In genomic region chr10:12334186-12334530, GRCh38 we compare ENCODE assay signal across 11 cellular contexts. TPM values are rescaled to one million over a fixed set of nuclear protein-coding genes. Genes with fewer than 3 reads are reported as not detected.
DNase-seq lines count a peak whose midpoint lies in the region; ATAC-seq, FAIRE-seq and TF ChIP-seq lines count a peak whose summit lies in the region.
"Had no signal": no experiment of that assay in that cellular context is flagged by ENCODE, and none has a peak within 500 bp of the region (broad histone marks: within the 10 kb centered on the region; RNA-seq: fewer than 3 reads in every experiment).

No MANE protein-coding gene starts in this region.

- WGBS in H1 (ENCODE audit: extremely low coverage in 1 of 2, insufficient coverage in 1 of 2, insufficient read length in 1 of 2, insufficient replicate concordance in 2 of 2, low coverage in 1 of 2, low lambda C conversion rate in 2 of 2, missing lambda C conversion rate in 1 of 2), 2 experiments, result 94% methylated on average over 6 of the region's 6 CpGs; no CpG with 5 or more reads in 1 of the 2 experiments

- TF ChIP-seq EP300 in H1 (IDR thresholded peaks at IDR 0.05; ENCODE audit: borderline replicate concordance in 1 of 2, low read depth in 2 of 2, low read length in 2 of 2), result no peak

- no peaks in the 10 kb centered on the region for H3K27me3 ChIP-seq in CD4-positive, alpha-beta T cell (ENCODE audit: control insufficient read depth, insufficient read depth, low read length)
- no peaks in the 10 kb centered on the region for H3K27me3 ChIP-seq in H1 (replicated peaks in 1 of 4; ENCODE audit: control insufficient read depth in 3 of 4, extremely low read depth in 1 of 4, insufficient read depth in 3 of 4, low read length in 3 of 4)

- H2BK15ac ChIP-seq in H1 (ENCODE audit: low read length), result no peak overlapping the region

- H2BK5ac ChIP-seq in H1 (ENCODE audit: low read depth, low read length), result no peak overlapping the region

- H2BK20ac ChIP-seq in H1 (ENCODE audit: low read length), result no peak overlapping the region

- no peak overlapping the region for H2BK120ac ChIP-seq in H1 (replicated peaks; ENCODE audit: low read depth, low read length)

- H3K4ac ChIP-seq in H1 (replicated peaks; ENCODE audit: insufficient read length, low read depth, low read length), result no peak overlapping the region

- no peak for TF ChIP-seq CTCF in CD4-positive, alpha-beta T cell (IDR thresholded peaks at IDR 0.05)
- TF ChIP-seq CTCF in H1 (IDR thresholded peaks at IDR 0.05; ENCODE audit: control extremely low read depth in 1 of 3, insufficient read depth in 1 of 3, low read depth in 1 of 3, low read length in 3 of 3), result no peak

- H4K91ac ChIP-seq in H1 (replicated peaks; ENCODE audit: insufficient read length, low read length), result no peak overlapping the region

- peak overlapping the region; percentile 17 for H3K27ac Mint-ChIP-seq in CD4-positive, alpha-beta T cell
- H3K27ac Mint-ChIP-seq in T-helper 2 cell treated with Interferon-gamma antibody and Interleukin-4, amounts not matched to agents 5 μg/mL and 100 μg/mL, for 36 hours, result no peak overlapping the region
- no peak overlapping the region for H3K27ac Mint-ChIP-seq in activated T-helper 2 cell treated with anti-CD3 and anti-CD28 coated beads, Interferon-gamma antibody, Interleukin-2, Interleukin-4, amounts not matched to agents 10 μg/mL and 5 μg/mL and 100 μg/mL, durations not matched to agents 14 hours and 24 hours and 36 hours

- H3K79me1 ChIP-seq in H1 (ENCODE audit: low read depth, low read length), result no peaks in the 10 kb centered on the region

- CTCF ChIA-PET in CD4-positive, alpha-beta T cell (lab: Charles Lee), result interaction anchor here (0.5 kb wide), 1 partner anchor 980 kb away, joined by 3 read pairs; no protein-coding TSS in a partner anchor
- CTCF ChIA-PET in H1 (lab: Charles Lee; ENCODE audit: partially characterized antibody), result interaction anchor here (1.2 kb wide), 1 partner anchor 321 kb away, joined by 4 read pairs; no protein-coding TSS in a partner anchor

- H3K23ac ChIP-seq in H1 (ENCODE audit: insufficient read length), result no peak overlapping the region

- H2BK12ac ChIP-seq in H1 (ENCODE audit: low read depth, low read length), result no peak overlapping the region

- FAIRE-seq in H1 (lab: Jason Lieb, UNC), result no peak
- FAIRE-seq: frontal cortex had no signal

- intact Hi-C loops in CD4-positive, alpha-beta T cell (cut with DNase I, micrococcal nuclease), result no loop called here
- intact Hi-C loops in sciatic nerve (cut with DNase I), result no loop called here
- intact Hi-C loops in activated T-helper 2 cell treated with anti-CD3 and anti-CD28 coated beads, Interferon-gamma antibody, Interleukin-2, Interleukin-4, amounts not matched to agents 10 μg/mL and 5 μg/mL and 100 μg/mL, durations not matched to agents 14 hours and 24 hours and 36 hours (cut with micrococcal nuclease), result no loop called here

- no peak overlapping the region for H3K18ac ChIP-seq in H1 (ENCODE audit: extremely low read depth, low read length)

- H4K8ac ChIP-seq in H1 (ENCODE audit: extremely low read depth, insufficient read depth, low read length), result no peak overlapping the region

- no peaks in the 10 kb centered on the region for H4K20me1 ChIP-seq in H1 (replicated peaks in 1 of 2; ENCODE audit: control insufficient read depth in 1 of 2, insufficient read depth in 2 of 2, low read length in 2 of 2)

- peaks cover 10% of the 10 kb centered on the region for H3K4me1 Mint-ChIP-seq in CD4-positive, alpha-beta T cell (ENCODE audit: low read depth)
- no peaks in the 10 kb centered on the region for H3K4me1 Mint-ChIP-seq in T-helper 2 cell treated with Interferon-gamma antibody and Interleukin-4, amounts not matched to agents 5 μg/mL and 100 μg/mL, for 36 hours (ENCODE audit: low read depth)
- peaks cover 7% of the 10 kb centered on the region for H3K4me1 Mint-ChIP-seq in activated T-helper 2 cell treated with anti-CD3 and anti-CD28 coated beads, Interferon-gamma antibody, Interleukin-2, Interleukin-4, amounts not matched to agents 10 μg/mL and 5 μg/mL and 100 μg/mL, durations not matched to agents 14 hours and 24 hours and 36 hours (ENCODE audit: low read depth)

- H3K14ac ChIP-seq in H1 (ENCODE audit: insufficient read length), result no peak overlapping the region

- H3K23me2 ChIP-seq in H1 (ENCODE audit: low read depth, low read length), result no peaks in the 10 kb centered on the region

- no peak overlapping the region for H3K9ac ChIP-seq in H1 (replicated peaks in 1 of 4; ENCODE audit: extremely low read depth in 1 of 4, low read depth in 3 of 4, low read length in 3 of 4)

- H2AK5ac ChIP-seq in H1 (ENCODE audit: low read depth, low read length), result no peak overlapping the region

- H3K4me3 ChIP-seq in H1 (ENCODE audit: extremely low read depth in 1 of 4, insufficient read depth in 2 of 4, low read depth in 3 of 4, low read length in 4 of 4), result no peak overlapping the region

- no peaks in the 10 kb centered on the region for H3K9me3 ChIP-seq in CD4-positive, alpha-beta T cell (ENCODE audit: control insufficient read depth, low read length)
- H3K9me3 ChIP-seq in H1 (ENCODE audit: insufficient read depth in 2 of 2, low read depth in 1 of 2, low read length in 1 of 2), result no peaks in the 10 kb centered on the region

- no peaks in the 10 kb centered on the region for H3K36me3 Mint-ChIP-seq in CD4-positive, alpha-beta T cell (ENCODE audit: low read depth)
- no peaks in the 10 kb centered on the region for H3K36me3 Mint-ChIP-seq in T-helper 2 cell treated with Interferon-gamma antibody and Interleukin-4, amounts not matched to agents 5 μg/mL and 100 μg/mL, for 36 hours (ENCODE audit: low read depth)
- no peaks in the 10 kb centered on the region for H3K36me3 Mint-ChIP-seq in activated T-helper 2 cell treated with anti-CD3 and anti-CD28 coated beads, Interferon-gamma antibody, Interleukin-2, Interleukin-4, amounts not matched to agents 10 μg/mL and 5 μg/mL and 100 μg/mL, durations not matched to agents 14 hours and 24 hours and 36 hours (ENCODE audit: low read depth)

- no peaks in the 10 kb centered on the region for H3K27me3 Mint-ChIP-seq in CD4-positive, alpha-beta T cell
- peaks cover 13% of the 10 kb centered on the region for H3K27me3 Mint-ChIP-seq in T-helper 2 cell treated with Interferon-gamma antibody and Interleukin-4, amounts not matched to agents 5 μg/mL and 100 μg/mL, for 36 hours (ENCODE audit: low read depth)
- peaks cover 15% of the 10 kb centered on the region for H3K27me3 Mint-ChIP-seq in activated T-helper 2 cell treated with anti-CD3 and anti-CD28 coated beads, Interferon-gamma antibody, Interleukin-2, Interleukin-4, amounts not matched to agents 10 μg/mL and 5 μg/mL and 100 μg/mL, durations not matched to agents 14 hours and 24 hours and 36 hours (ENCODE audit: low read depth)

- no peak overlapping the region for H3K27ac ChIP-seq in CD4-positive, alpha-beta T cell (ENCODE audit: low read depth, low read length)
- no peak overlapping the region for H3K27ac ChIP-seq in H1 (ENCODE audit: low read depth, low read length)

- TF ChIP-seq POLR2A in H1 (IDR thresholded peaks at IDR 0.05; ENCODE audit: control extremely low read depth in 1 of 2, low read depth in 2 of 2, low read length in 2 of 2), result no peak

- H3K36me3 ChIP-seq in H1 (ENCODE audit: control insufficient read depth in 2 of 4, insufficient read depth in 4 of 4, low read length in 3 of 4), result no peaks in the 10 kb centered on the region

- H2AFZ ChIP-seq in H1 (ENCODE audit: low read length), result peak overlapping the region; percentile 78

- H3K56ac ChIP-seq in H1 (replicated peaks; ENCODE audit: insufficient read length, low read depth, low read length), result no peak overlapping the region

- no peak for DNase-seq in CD4-positive, alpha-beta T cell
- DNase-seq in NCI-H69 (lab: John Stamatoyannopoulos, UW) (peak; percentile 74), H1 (ENCODE audit: low read depth in 1 of 2, low spot score in 2 of 2) (no peak), sciatic nerve (ENCODE audit: low spot score) (no peak), T-helper 2 cell (no peak)
- no peak for DNase-seq in T-helper 2 cell treated with Interferon-gamma antibody and Interleukin-4, amounts not matched to agents 5 μg/mL and 100 μg/mL, for 36 hours (ENCODE audit: low spot score)
- DNase-seq in activated T-helper 2 cell treated with anti-CD3 and anti-CD28 coated beads, Interferon-gamma antibody, Interleukin-2, Interleukin-4, amounts not matched to agents 10 μg/mL and 5 μg/mL and 100 μg/mL, durations not matched to agents 14 hours and 24 hours and 36 hours (ENCODE audit: low spot score), result no peak
- DNase-seq: stimulated activated CD4-positive, alpha-beta T cell treated with anti-CD3 and anti-CD28 coated beads, Interleukin-12 subunit alpha, Interleukin-12 subunit beta, amount 100 ng/mL, for 4 hours had no signal

- ATAC-seq in CD4-positive, alpha-beta T cell (ENCODE audit: poor library complexity), result no peak
- ATAC-seq in sciatic nerve (peak; percentile 16), HG03571 (IDR thresholded peaks at IDR 0.05; ENCODE audit: unreplicated experiment) (no peak)

- no peak overlapping the region for H3K4me3 Mint-ChIP-seq in CD4-positive, alpha-beta T cell
- no peak overlapping the region for H3K4me3 Mint-ChIP-seq in T-helper 2 cell treated with Interferon-gamma antibody and Interleukin-4, amounts not matched to agents 5 μg/mL and 100 μg/mL, for 36 hours
- H3K4me3 Mint-ChIP-seq in activated T-helper 2 cell treated with anti-CD3 and anti-CD28 coated beads, Interferon-gamma antibody, Interleukin-2, Interleukin-4, amounts not matched to agents 10 μg/mL and 5 μg/mL and 100 μg/mL, durations not matched to agents 14 hours and 24 hours and 36 hours (ENCODE audit: low read depth), result no peak overlapping the region
- H3K4me3 Mint-ChIP-seq: stimulated activated naive CD8-positive, alpha-beta T cell treated with anti-CD3 and anti-CD28 coated beads, Interleukin-15, amount 100 ng/mL, for 72 hours had no signal

- POLR2A ChIA-PET in CD4-positive, alpha-beta T cell (lab: Charles Lee), result interaction anchor here (1.3 kb wide), 1 partner anchor 14 kb away, joined by 6 read pairs; no protein-coding TSS in a partner anchor
- POLR2A ChIA-PET in H1 (lab: Charles Lee; ENCODE audit: partially characterized antibody), result no interaction called here

- no peak for TF ChIP-seq RAD21 in H1 (IDR thresholded peaks at IDR 0.05 in 1 of 2, conservative IDR thresholded peaks at IDR 0.05 in 1 of 2; ENCODE audit: low read depth in 2 of 2, low read length in 2 of 2)

- no peaks in the 10 kb centered on the region for H3K4me1 ChIP-seq in H1 (replicated peaks in 1 of 4; ENCODE audit: control insufficient read depth in 3 of 4, insufficient read depth in 4 of 4, low read length in 3 of 4)

- no peaks in the 10 kb centered on the region for H3K79me2 ChIP-seq in H1 (ENCODE audit: control insufficient read depth in 1 of 2, insufficient read depth in 2 of 2, low read length in 2 of 2)

- no peaks in the 10 kb centered on the region for H3K9me3 Mint-ChIP-seq in CD4-positive, alpha-beta T cell
- no peaks in the 10 kb centered on the region for H3K9me3 Mint-ChIP-seq in T-helper 2 cell treated with Interferon-gamma antibody and Interleukin-4, amounts not matched to agents 5 μg/mL and 100 μg/mL, for 36 hours
- H3K9me3 Mint-ChIP-seq in activated T-helper 2 cell treated with anti-CD3 and anti-CD28 coated beads, Interferon-gamma antibody, Interleukin-2, Interleukin-4, amounts not matched to agents 10 μg/mL and 5 μg/mL and 100 μg/mL, durations not matched to agents 14 hours and 24 hours and 36 hours, result no peaks in the 10 kb centered on the region
- H3K9me3 Mint-ChIP-seq: stimulated activated naive CD8-positive, alpha-beta T cell treated with anti-CD3 and anti-CD28 coated beads, Interleukin-15, amount 100 ng/mL, for 72 hours had no signal

- no peak overlapping the region for H4K5ac ChIP-seq in H1 (ENCODE audit: insufficient read length, low read depth, low read length)

- H3K4me2 ChIP-seq in H1 (ENCODE audit: insufficient read depth in 1 of 2, low read depth in 2 of 2, low read length in 2 of 2), result no peak overlapping the region

RNA-seq across cellular contexts. Expression of gene CAMK1D, which starts 15.2 kb away (rescaled TPM):
- total RNA-seq in CD4-positive, alpha-beta T cell, result 10 to 100 TPM; 28.8 to 35.3 TPM
- 8.9 and 10.6 TPM in 2 replicates for total RNA-seq in H1 (2021; fragmentation: NEBNext Ultra II Directional; extraction: Animal tissue kit (Norgen Biotek cat#: 25700))
- 3.5 and 3.6 TPM in 2 replicates for polyA plus RNA-seq in H1 (2011; rRNA removed)
- polyA plus RNA-seq in H1 (2011; cell fraction: cytosol; rRNA removed), result 4.5 TPM
- polyA plus RNA-seq in H1 (2011; cell fraction: nucleus; rRNA removed), result 4.1 TPM
- 6.4 to 8.3 TPM (median 6.7 TPM) in 4 replicates for polyA plus RNA-seq in H1 (2012, experiment 1 of 2)
- polyA plus RNA-seq in H1 (2012, experiment 2 of 2), result 2.7 TPM
- 4.8 TPM for polyA plus RNA-seq in H1 (2013, experiment 1 of 2)
- polyA plus RNA-seq in H1 (2013, experiment 2 of 2), result 4.6 TPM
- 6.3 and 6.8 TPM in 2 replicates for polyA minus RNA-seq in H1 (2011; rRNA and poly(A)+ RNA removed)
- 4.6 TPM for polyA minus RNA-seq in H1 (2011; cell fraction: cytosol; rRNA and poly(A)+ RNA removed)
- polyA minus RNA-seq in H1 (2011; cell fraction: nucleus; rRNA and poly(A)+ RNA removed), result 4.8 TPM
- total RNA-seq in sciatic nerve, result 27.1 TPM
- 5.7 and 6.1 TPM in 2 replicates for total RNA-seq in activated T-helper 2 cell treated with anti-CD3 and anti-CD28 coated beads, Interferon-gamma antibody, Interleukin-2, Interleukin-4, amounts not matched to agents 10 μg/mL and 5 μg/mL and 100 μg/mL, durations not matched to agents 14 hours and 24 hours and 36 hours
